30 cellular contexts compared by ENCODE assay signal in the genomic region with DNA sequence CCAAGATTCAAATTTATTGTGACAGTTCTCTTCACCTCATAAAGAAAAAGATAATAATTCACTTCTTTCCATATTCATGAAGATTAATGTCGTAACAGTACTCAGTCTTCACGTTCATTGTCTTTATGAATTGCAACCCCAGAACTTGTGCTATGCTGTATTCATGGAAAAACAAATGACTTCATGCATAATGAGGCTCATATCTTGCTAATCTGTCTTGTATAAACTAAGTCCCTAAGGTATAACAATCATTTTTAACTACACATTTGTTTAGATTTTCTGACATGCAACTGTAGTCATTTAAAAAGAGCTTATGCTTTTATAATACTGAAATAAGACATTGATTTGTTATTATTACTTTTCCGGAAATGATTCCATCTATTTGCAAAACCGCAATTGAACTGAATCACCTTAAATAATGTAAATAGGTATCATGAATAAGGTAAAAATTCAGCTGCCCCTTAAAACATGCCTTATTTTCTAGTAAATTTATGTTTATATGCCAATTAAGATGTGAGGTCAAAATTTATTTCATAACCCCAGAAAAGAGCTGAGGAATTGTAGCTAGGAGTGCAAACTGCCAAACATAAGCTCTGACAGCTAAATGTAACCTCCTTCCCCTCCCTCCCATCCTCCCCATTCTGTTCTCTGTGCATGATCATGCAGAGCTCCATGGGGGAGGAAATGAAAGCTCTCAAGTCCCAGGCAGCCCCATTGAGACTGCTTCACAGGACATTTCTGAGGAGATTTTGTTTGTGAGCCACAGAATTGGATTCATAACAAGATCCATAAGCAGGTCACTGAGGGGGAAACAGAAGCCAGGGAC.
DNase-seq lines count a peak whose midpoint lies in the region; ATAC-seq, FAIRE-seq and TF ChIP-seq lines count a peak whose summit lies in the region.
"Had no signal": no experiment of that assay in that cellular context is flagged by ENCODE, and none has a peak within 500 bp of the region (broad histone marks: within the 10 kb centered on the region; RNA-seq: fewer than 3 reads in every experiment).

No MANE protein-coding gene starts in this region.

- no peaks in the 10 kb centered on the region for H3K36me3 ChIP-seq in ectodermal cell (ENCODE audit: control insufficient read depth, insufficient read depth, low read length)
- H3K36me3 ChIP-seq: ascending aorta, cardiac muscle cell, SJCRH30, WERI-Rb-1 had no signal

- no peak for ATAC-seq in activated CD4-positive, alpha-beta T cell treated with anti-CD3 and anti-CD28 coated beads for 36 hours
- ATAC-seq: activated T-cell treated with anti-CD3 and anti-CD28 coated beads, Interleukin-2, amount 50 U/mL, for 4 hours; left colon; naive thymus-derived CD8-positive, alpha-beta T cell had no signal

- H3K27me3 Mint-ChIP-seq in endothelial cell (ENCODE audit: unreplicated experiment), result no peaks in the 10 kb centered on the region
- peaks cover 1% of the 10 kb centered on the region for H3K27me3 Mint-ChIP-seq in activated CD4-positive, alpha-beta T cell treated with anti-CD3 and anti-CD28 coated beads for 36 hours
- H3K27me3 Mint-ChIP-seq: IgD-negative memory B cell had no signal

- peak; percentile 50 for FAIRE-seq in H54 (lab: Jason Lieb, UNC)
- FAIRE-seq: endometrium, GM18507 had no signal

- H3K9me3 ChIP-seq in ectodermal cell (ENCODE audit: control insufficient read depth, low read length), result no peaks in the 10 kb centered on the region
- H3K9me3 ChIP-seq: ascending aorta, SJCRH30 had no signal

- in situ Hi-C loops in GM13976 (cut with MboI; ENCODE audit: low sequenced_read_pairs, unreplicated experiment), result no loop called here

- intact Hi-C loops in activated CD4-positive, alpha-beta T cell treated with anti-CD3 and anti-CD28 coated beads for 36 hours (cut with DNase I, micrococcal nuclease), result no loop called here

- TF ChIP-seq POLR2A in H54 (IDR thresholded peaks at IDR 0.05; ENCODE audit: low read depth, low read length), result no peak

- peaks cover 9% of the 10 kb centered on the region for H3K4me1 ChIP-seq in ectodermal cell (ENCODE audit: control insufficient read depth, insufficient read depth, low read length)
- H3K4me1 ChIP-seq: ascending aorta, SJCRH30 had no signal

- peak overlapping the region; percentile 31 for H3K27ac ChIP-seq in ectodermal cell (ENCODE audit: insufficient read depth, low read depth, low read length, poor library complexity, severe bottlenecking)
- H3K27ac ChIP-seq: ascending aorta, cardiac muscle cell, coronary artery, SJCRH30, WERI-Rb-1 had no signal

- POLR2A ChIA-PET in activated CD4-positive, alpha-beta T cell treated with anti-CD3 and anti-CD28 coated beads for 36 hours (lab: Charles Lee), result no interaction called here

- no peaks in the 10 kb centered on the region for H3K9me3 Mint-ChIP-seq in endothelial cell (ENCODE audit: unreplicated experiment)
- no peaks in the 10 kb centered on the region for H3K9me3 Mint-ChIP-seq in activated CD4-positive, alpha-beta T cell treated with anti-CD3 and anti-CD28 coated beads for 36 hours (ENCODE audit: low read depth)
- H3K9me3 Mint-ChIP-seq: activated naive CD8-positive, alpha-beta T cell treated with anti-CD3 and anti-CD28 coated beads, Interleukin-2, amount 10 ng/mL, durations not matched to agents 7 days and 5 days; activated T-cell treated with anti-CD3 and anti-CD28 coated beads, Interleukin-2, amount 50 U/mL, for 4 hours had no signal

- H3K4me3 ChIP-seq in ectodermal cell (ENCODE audit: insufficient read depth, low read depth, low read length), result no peak overlapping the region
- H3K4me3 ChIP-seq: ascending aorta, cardiac muscle cell, coronary artery, SJCRH30 had no signal

- no peaks in the 10 kb centered on the region for H3K4me1 Mint-ChIP-seq in endothelial cell (ENCODE audit: unreplicated experiment)
- H3K4me1 Mint-ChIP-seq in activated CD4-positive, alpha-beta T cell treated with anti-CD3 and anti-CD28 coated beads for 36 hours, result no peaks in the 10 kb centered on the region
- H3K4me1 Mint-ChIP-seq: activated naive CD8-positive, alpha-beta T cell treated with anti-CD3 and anti-CD28 coated beads, Interleukin-2, amount 10 ng/mL, durations not matched to agents 7 days and 5 days; IgD-negative memory B cell; naive thymus-derived CD8-positive, alpha-beta T cell had no signal

- DNase-seq in H54 (ENCODE audit: insufficient read length, low spot score) (no peak), NCI-H69 (lab: John Stamatoyannopoulos, UW) (peak; percentile 7), endothelial cell (ENCODE audit: low spot score) (no peak), GM13976 (ENCODE audit: low spot score) (no peak), cerebellar nuclear complex (lab: John Stamatoyannopoulos, UW) (no peak)
- no peak for DNase-seq in activated CD4-positive, alpha-beta T cell treated with anti-CD3 and anti-CD28 coated beads for 36 hours
- DNase-seq: activated CD4-positive, alpha-beta T cell treated with anti-CD3 and anti-CD28 coated beads, Interleukin-2, amount 50 U/mL, for 1 hour; activated gamma-delta T cell; activated naive CD8-positive, alpha-beta T cell treated with anti-CD3 and anti-CD28 coated beads, Interleukin-2, amount 10 ng/mL, durations not matched to agents 7 days and 5 days; activated T-cell treated with anti-CD3 and anti-CD28 coated beads, Interleukin-2, amount 50 U/mL, for 4 hours; CD4-positive, alpha-beta T cell; DMS79 treated with DMSO at 0.1 percent for 48 hours; HCEC 1CT; left colon; naive thymus-derived CD8-positive, alpha-beta T cell; NCI-H1694 treated with DMSO at 0.1 percent for 48 hours; NCI-H446 treated with DMSO at 0.1 percent for 48 hours; RPMI8226; SJCRH30; stimulated activated CD4-positive, alpha-beta T cell treated with anti-CD3 and anti-CD28 coated beads, Interleukin-4, amount 100 ng/mL, for 4 hours; T-helper 9 cell; trophoblast cell; WERI-Rb-1 had no signal

- no peak overlapping the region for H3K4me3 Mint-ChIP-seq in endothelial cell (ENCODE audit: unreplicated experiment)
- H3K4me3 Mint-ChIP-seq in activated CD4-positive, alpha-beta T cell treated with anti-CD3 and anti-CD28 coated beads for 36 hours, result no peak overlapping the region
- H3K4me3 Mint-ChIP-seq: activated naive CD8-positive, alpha-beta T cell treated with anti-CD3 and anti-CD28 coated beads, Interleukin-2, amount 10 ng/mL, durations not matched to agents 7 days and 5 days; activated T-cell treated with anti-CD3 and anti-CD28 coated beads, Interleukin-2, amount 50 U/mL, for 4 hours; CD4-positive, alpha-beta T cell; IgD-negative memory B cell; naive thymus-derived CD8-positive, alpha-beta T cell had no signal

- peaks cover 3% of the 10 kb centered on the region for H3K36me3 Mint-ChIP-seq in endothelial cell (ENCODE audit: low read depth, unreplicated experiment)
- H3K36me3 Mint-ChIP-seq in activated CD4-positive, alpha-beta T cell treated with anti-CD3 and anti-CD28 coated beads for 36 hours (ENCODE audit: low read depth), result no peaks in the 10 kb centered on the region
- H3K36me3 Mint-ChIP-seq: activated naive CD8-positive, alpha-beta T cell treated with anti-CD3 and anti-CD28 coated beads, Interleukin-2, amount 10 ng/mL, durations not matched to agents 7 days and 5 days; IgD-negative memory B cell; naive thymus-derived CD8-positive, alpha-beta T cell had no signal

- 89 to 100% methylated on average over 2 of the region's 4 CpGs for WGBS in ectodermal cell, 2 experiments

- no peaks in the 10 kb centered on the region for H3K27me3 ChIP-seq in ectodermal cell (ENCODE audit: control insufficient read depth, insufficient read depth, low read length, poor library complexity, severe bottlenecking)
- H3K27me3 ChIP-seq: ascending aorta, cardiac muscle cell, SJCRH30 had no signal

- CTCF ChIA-PET in activated CD4-positive, alpha-beta T cell treated with anti-CD3 and anti-CD28 coated beads for 36 hours (lab: Charles Lee), result interaction anchor here (0.6 to 1.2 kb wide), 2 partner anchors 15 to 1031 kb away, joined by 3 to 5 read pairs; no protein-coding TSS in a partner anchor

- no peak overlapping the region for H3K27ac Mint-ChIP-seq in endothelial cell (ENCODE audit: unreplicated experiment)
- H3K27ac Mint-ChIP-seq in activated CD4-positive, alpha-beta T cell treated with anti-CD3 and anti-CD28 coated beads for 36 hours, result no peak overlapping the region
- H3K27ac Mint-ChIP-seq: activated naive CD8-positive, alpha-beta T cell treated with anti-CD3 and anti-CD28 coated beads, Interleukin-2, amount 10 ng/mL, durations not matched to agents 7 days and 5 days; CD4-positive, alpha-beta T cell; IgD-negative memory B cell; naive thymus-derived CD8-positive, alpha-beta T cell had no signal

- TF ChIP-seq CTCF in endothelial cell (IDR thresholded peaks at IDR 0.05; ENCODE audit: unreplicated experiment) (no peak), GM13976 (IDR thresholded peaks at IDR 0.05; ENCODE audit: borderline replicate concordance, control extremely low read depth, extremely low read depth, insufficient read depth, missing control alignments) (no peak)
